In genomic region chr2:95204396-95204795, GRCh38 we compare ENCODE assay signal across 1 cellular context.
TF ChIP-seq lines count a peak whose summit lies in the region.

No MANE protein-coding gene starts in this region.

TF ChIP-seq in SK-N-SH treated with all-trans-retinoic acid at 6 μM for 48 hours, 23 proteins besides CTCF, POLR2A, EP300 and RAD21 (continued from another document):
- TF ChIP-seq PATZ1 (CRISPR knock-in tag; IDR thresholded peaks at IDR 0.05; ENCODE audit: borderline replicate concordance) (no peak), CREB5 (CRISPR knock-in tag; IDR thresholded peaks at IDR 0.05; ENCODE audit: low read depth) (no peak), CSDC2 (CRISPR knock-in tag; IDR thresholded peaks at IDR 0.05) (no peak), ZC3H10 (CRISPR knock-in tag; IDR thresholded peaks at IDR 0.05) (no peak), TCF4 (CRISPR knock-in tag; IDR thresholded peaks at IDR 0.05; ENCODE audit: borderline replicate concordance) (no peak), PPARA (CRISPR knock-in tag; IDR thresholded peaks at IDR 0.05; ENCODE audit: borderline replicate concordance) (no peak), TOX (CRISPR knock-in tag; IDR thresholded peaks at IDR 0.05; ENCODE audit: borderline replicate concordance) (no peak)
